ENCODE assay signal across 15 cellular contexts in genomic region chr15:82103500-82103899, GRCh38. TPM values are rescaled to one million over a fixed set of nuclear protein-coding genes. Genes with fewer than 3 reads are reported as not detected.
DNase-seq lines count a peak whose midpoint lies in the region; ATAC-seq and TF ChIP-seq lines count a peak whose summit lies in the region.
"Had no signal": no experiment of that assay in that cellular context is flagged by ENCODE, and none has a peak within 500 bp of the region (broad histone marks: within the 10 kb centered on the region; RNA-seq: fewer than 3 reads in every experiment).

No MANE protein-coding gene starts in this region.

- peaks cover 19 to 25% of the 10 kb centered on the region in 2 experiments for H3K4me1 Mint-ChIP-seq in H9
- H3K4me1 Mint-ChIP-seq: activated CD4-positive, alpha-beta T cell treated with anti-CD3 and anti-CD28 coated beads for 36 hours; immature natural killer cell; stimulated activated naive CD8-positive, alpha-beta T cell treated with anti-CD3 and anti-CD28 coated beads, Interleukin-15, amount 100 ng/mL, for 72 hours had no signal

- H3K23ac ChIP-seq in H9 (ENCODE audit: insufficient read length, low read depth, low read length), result no peak overlapping the region

- no peak overlapping the region for H2BK120ac ChIP-seq in H9 (ENCODE audit: low read depth, low read length, poor library complexity, severe bottlenecking)

- H3K36me3 Mint-ChIP-seq in H9 (ENCODE audit: insufficient read depth in 1 of 3, low read depth in 3 of 3), result no peaks in the 10 kb centered on the region
- H3K36me3 Mint-ChIP-seq: immature natural killer cell, memory B cell had no signal

- no peak overlapping the region for H2BK12ac ChIP-seq in H9 (ENCODE audit: insufficient read length, low read depth, low read length)

- H2AK5ac ChIP-seq in H9 (ENCODE audit: insufficient read length, low read length), result no peak overlapping the region

- no peaks in the 10 kb centered on the region for H3K27me3 ChIP-seq in H9 (ENCODE audit: insufficient read depth, low read length)

- no peak for DNase-seq in AG10803 (ENCODE audit: low read depth)
- DNase-seq in H9, result no peak
- DNase-seq in OCI-M1 (lab: John Stamatoyannopoulos, UW), result peak; percentile 9
- DNase-seq in epithelial cell of proximal tubule (ENCODE audit: low read depth), result no peak
- no peak for DNase-seq in NOMO-1 (lab: John Stamatoyannopoulos, UW; ENCODE audit: unreplicated experiment in 2 of 2)
- DNase-seq: activated CD4-positive, alpha-beta T cell treated with anti-CD3 and anti-CD28 coated beads for 36 hours; activated T-cell treated with anti-CD3 and anti-CD28 coated beads, Interleukin-2, amount 50 U/mL, for 4 hours; immature natural killer cell; stimulated activated naive CD8-positive, alpha-beta T cell treated with anti-CD3 and anti-CD28 coated beads, Interleukin-15, amount 100 ng/mL, for 72 hours; T-helper 2 cell had no signal

- H3K4me1 ChIP-seq in H9 (ENCODE audit: insufficient read depth, low read length), result peaks cover 10% of the 10 kb centered on the region; the same call in 1 of the 2 replicates

- H3K9me3 ChIP-seq in H9 (ENCODE audit: control insufficient read depth, low read depth, low read length), result no peaks in the 10 kb centered on the region

- TF ChIP-seq CTCF in AG10803 (conservative IDR thresholded peaks at IDR 0.05; ENCODE audit: low read length) (peak; percentile 20; the same call in 1 of the 2 replicates), H9 (conservative IDR thresholded peaks at IDR 0.05) (peak; percentile 28; the same call in 1 of the 3 replicates), epithelial cell of proximal tubule (conservative IDR thresholded peaks at IDR 0.05; ENCODE audit: low read depth, low read length) (peak; percentile 31)

- H4K5ac ChIP-seq in H9 (ENCODE audit: insufficient read length, low read depth, low read length), result no peak overlapping the region

- H3K18ac ChIP-seq in H9 (ENCODE audit: insufficient read length, low read depth, low read length), result no peak overlapping the region

- ATAC-seq in HG03108 (IDR thresholded peaks at IDR 0.05; ENCODE audit: unreplicated experiment) (no peak), HG03469 (IDR thresholded peaks at IDR 0.05; ENCODE audit: unreplicated experiment) (no peak), GM21619 (IDR thresholded peaks at IDR 0.05; ENCODE audit: unreplicated experiment) (no peak)
- ATAC-seq: activated CD4-positive, alpha-beta T cell treated with anti-CD3 and anti-CD28 coated beads for 36 hours; activated T-cell treated with anti-CD3 and anti-CD28 coated beads, Interleukin-2, amount 50 U/mL, for 4 hours; stimulated activated naive CD8-positive, alpha-beta T cell treated with anti-CD3 and anti-CD28 coated beads, Interleukin-15, amount 100 ng/mL, for 72 hours had no signal

- no CpG with 5 or more reads among the region's 6 CpGs for WGBS in H9 (ENCODE audit: extremely low coverage, insufficient read length, low lambda C conversion rate)

- H3K9me3 Mint-ChIP-seq in H9, result no peaks in the 10 kb centered on the region; a peak in 1 of 5 replicates
- H3K9me3 Mint-ChIP-seq: activated T-cell treated with anti-CD3 and anti-CD28 coated beads, Interleukin-2, amount 50 U/mL, for 4 hours; immature natural killer cell; memory B cell; stimulated activated naive CD8-positive, alpha-beta T cell treated with anti-CD3 and anti-CD28 coated beads, Interleukin-15, amount 100 ng/mL, for 72 hours had no signal

- H3K27me3 Mint-ChIP-seq in H9 (ENCODE audit: low read depth), result peaks cover 2% of the 10 kb centered on the region

- no peak overlapping the region for H3K27ac ChIP-seq in H9 (ENCODE audit: insufficient read length, low read depth, low read length)
- H3K27ac ChIP-seq: RWPE1 had no signal

- H3K9ac ChIP-seq in H9 (ENCODE audit: extremely low read depth, insufficient read length, low read length), result no peak overlapping the region

- no peaks in the 10 kb centered on the region for H3K79me2 ChIP-seq in H9 (ENCODE audit: insufficient read depth, low read length)

- H3K27ac Mint-ChIP-seq in H9, result no peak overlapping the region
- H3K27ac Mint-ChIP-seq: activated CD4-positive, alpha-beta T cell treated with anti-CD3 and anti-CD28 coated beads for 36 hours; immature natural killer cell; memory B cell; stimulated activated naive CD8-positive, alpha-beta T cell treated with anti-CD3 and anti-CD28 coated beads, Interleukin-15, amount 100 ng/mL, for 72 hours had no signal

- no peak overlapping the region for H2BK5ac ChIP-seq in H9 (ENCODE audit: insufficient read length, low read length)

- H3K23me2 ChIP-seq in H9 (ENCODE audit: insufficient read length, low read depth, low read length, poor library complexity, severe bottlenecking), result no peaks in the 10 kb centered on the region

- no peak overlapping the region for H3T11ph ChIP-seq in H9 (ENCODE audit: low read length)

- H3K4me2 ChIP-seq in H9 (ENCODE audit: insufficient read depth, insufficient read length, low read length), result no peak overlapping the region

- H4K8ac ChIP-seq in H9 (replicated peaks; ENCODE audit: insufficient read length, low read depth, low read length), result no peak overlapping the region

- no peak overlapping the region for H3K4me3 ChIP-seq in AG10803 (ENCODE audit: low read length)
- H3K4me3 ChIP-seq in epithelial cell of proximal tubule (ENCODE audit: low read depth, low read length), result no peak overlapping the region

- H3K56ac ChIP-seq in H9 (ENCODE audit: insufficient read length, low read depth, low read length), result no peak overlapping the region

- no peak overlapping the region for H3K4me3 Mint-ChIP-seq in H9
- H3K4me3 Mint-ChIP-seq: activated CD4-positive, alpha-beta T cell treated with anti-CD3 and anti-CD28 coated beads for 36 hours; activated T-cell treated with anti-CD3 and anti-CD28 coated beads, Interleukin-2, amount 50 U/mL, for 4 hours; immature natural killer cell; memory B cell; stimulated activated naive CD8-positive, alpha-beta T cell treated with anti-CD3 and anti-CD28 coated beads, Interleukin-15, amount 100 ng/mL, for 72 hours had no signal

- no peak overlapping the region for H2BK15ac ChIP-seq in H9 (ENCODE audit: low read depth, low read length)

- no peak overlapping the region for H3K4ac ChIP-seq in H9 (ENCODE audit: low read depth, low read length)

- no peak overlapping the region for H4K91ac ChIP-seq in H9 (ENCODE audit: insufficient read length, low read depth, low read length)

- no peak overlapping the region for H3K14ac ChIP-seq in H9 (ENCODE audit: insufficient read depth, low read length)

- no peaks in the 10 kb centered on the region for H3K79me1 ChIP-seq in H9 (ENCODE audit: insufficient read depth, low read depth, low read length, poor library complexity, severe bottlenecking)

- no peak overlapping the region for H2AFZ ChIP-seq in H9 (ENCODE audit: low read length)

- H4K20me1 ChIP-seq in H9 (ENCODE audit: control insufficient read depth, insufficient read depth, insufficient read length), result no peaks in the 10 kb centered on the region

- H2BK20ac ChIP-seq in H9 (ENCODE audit: low read depth, low read length, poor library complexity, severe bottlenecking), result no peak overlapping the region

RNA-seq across cellular contexts. Expression of gene MEX3B, which starts 57.7 kb away (rescaled TPM):
- total RNA-seq in H9 (2021) (10.4 and 11.0 TPM in 2 replicates), epithelial cell of proximal tubule (4.7 and 4.9 TPM in 2 replicates)
